In genomic region chr7:14931511-14932215, GRCh38 we compare ENCODE assay signal across 29 cellular contexts. TPM values are rescaled to one million over a fixed set of nuclear protein-coding genes. Genes with fewer than 3 reads are reported as not detected.
"Had no signal": no experiment of that assay in that cellular context is flagged by ENCODE, and none has a peak within 500 bp of the region (broad histone marks: within the 10 kb centered on the region; RNA-seq: fewer than 3 reads in every experiment).

No MANE protein-coding gene starts in this region.

- H3K4me3 ChIP-seq: adrenal gland, cardiac muscle cell, Peyer's patch had no signal

- H3K4me1 ChIP-seq: adrenal gland, Peyer's patch had no signal

- DNase-seq: activated CD4-positive, alpha-beta T cell treated with anti-CD3 and anti-CD28 coated beads for 36 hours; activated CD4-positive, alpha-beta T cell treated with anti-CD3 and anti-CD28 coated beads, Interleukin-2, amount 10 ng/mL, durations not matched to agents 7 days and 5 days; activated CD4-positive, alpha-beta T cell treated with anti-CD3 and anti-CD28 coated beads, Interleukin-2, amount 50 U/mL, for 48 hours; activated CD8-positive, alpha-beta T cell treated with anti-CD3 and anti-CD28 coated beads, Interleukin-2, amount 10 ng/mL, durations not matched to agents 7 days and 5 days; activated gamma-delta T cell treated with Interleukin-2 at 50 U/mL for 16 hours; activated naive CD4-positive, alpha-beta T cell treated with anti-CD3 and anti-CD28 coated beads for 36 hours; activated T-cell treated with anti-CD3 and anti-CD28 coated beads, Interleukin-2, amount 50 U/mL, for 4 hours; adrenal gland; brain microvascular endothelial cell; KG1; NCI-H1105; NCI-H1417 treated with DMSO at 0.1 percent for 48 hours; NCI-H187 treated with DMSO at 0.1 percent for 48 hours; NCI-H2081; NCI-H2171 treated with DMSO at 0.1 percent for 48 hours; NCI-H2227 treated with DMSO at 0.1 percent for 48 hours; NCI-H446; NCI-H510A treated with DMSO at 0.1 percent for 48 hours; NCI-H526 treated with DMSO at 0.1 percent for 48 hours; NK-92 treated with Interleukin-12 subunit alpha and Interleukin-12 subunit beta, amount 100 ng/mL, for 24 hours; PC-3; Peyer's patch; RPMI8226; SIG-M5 had no signal

- H3K9me3 ChIP-seq: adrenal gland, Peyer's patch had no signal

- H3K36me3 ChIP-seq: adrenal gland, brain microvascular endothelial cell, cardiac muscle cell, Peyer's patch had no signal

- H3K27ac ChIP-seq: adrenal gland, brain microvascular endothelial cell, cardiac muscle cell, Peyer's patch had no signal

- H3K27me3 ChIP-seq: adrenal gland, brain microvascular endothelial cell, cardiac muscle cell, Peyer's patch had no signal

- ATAC-seq: activated CD4-positive, alpha-beta T cell treated with anti-CD3 and anti-CD28 coated beads for 36 hours; activated CD4-positive, CD25-positive, alpha-beta regulatory T cell treated with anti-CD3 and anti-CD28 coated beads, Interleukin-2, amount 50 U/mL, for 24 hours; activated CD8-positive, alpha-beta T cell treated with anti-CD3 and anti-CD28 coated beads, Interleukin-2, amount 10 ng/mL, durations not matched to agents 7 days and 5 days; activated naive CD4-positive, alpha-beta T cell treated with anti-CD3 and anti-CD28 coated beads, Interleukin-2, amount 50 U/mL, for 72 hours; activated T-cell treated with anti-CD3 and anti-CD28 coated beads, Interleukin-2, amount 50 U/mL, for 4 hours; PC-3; WTC11 had no signal

RNA-seq across cellular contexts. Expression of gene DGKB, which starts 29.1 kb away (rescaled TPM):
- total RNA-seq: activated CD4-positive, alpha-beta T cell treated with anti-CD3 and anti-CD28 coated beads for 36 hours; activated CD4-positive, alpha-beta T cell treated with anti-CD3 and anti-CD28 coated beads, Interleukin-2, amount 10 ng/mL, durations not matched to agents 7 days and 5 days; activated CD8-positive, alpha-beta T cell treated with anti-CD3 and anti-CD28 coated beads, Interleukin-2, amount 10 ng/mL, durations not matched to agents 7 days and 5 days; activated naive CD4-positive, alpha-beta T cell treated with anti-CD3 and anti-CD28 coated beads for 36 hours; activated naive CD4-positive, alpha-beta T cell treated with anti-CD3 and anti-CD28 coated beads, Interleukin-2, amount 50 U/mL, for 72 hours; activated T-cell treated with anti-CD3 and anti-CD28 coated beads, Interleukin-2, amount 50 U/mL, for 4 hours; activated T-helper 1 cell treated with anti-CD3 and anti-CD28 coated beads, Interleukin-12 subunit alpha, Interleukin-12 subunit beta, Interleukin-2, Interleukin-4 antibody, amounts not matched to agents 30 ng/mL and 10 ng/mL and 1 ng/mL, durations not matched to agents 14 hours and 24 hours and 36 hours had no signal
